40 cellular contexts compared by ENCODE assay signal in genomic region chr18:23776306-23776705, GRCh38.
"Had no signal": no experiment of that assay in that cellular context is flagged by ENCODE, and none has a peak within 500 bp of the region (broad histone marks: within the 10 kb centered on the region; RNA-seq: fewer than 3 reads in every experiment).

No MANE protein-coding gene starts in this region.

- H3K9me3 Mint-ChIP-seq: activated B cell treated with CpG ODN at 0.5 μM for 24 hours; activated CD4-positive, alpha-beta memory T cell treated with anti-CD3 and anti-CD28 coated beads, Interleukin-2, amount 10 ng/mL, durations not matched to agents 7 days and 5 days; activated naive CD8-positive, alpha-beta T cell treated with anti-CD3 and anti-CD28 coated beads for 36 hours; activated T-cell treated with anti-CD3 and anti-CD28 coated beads, Interleukin-2, amount 50 U/mL, for 72 hours; activated T-helper 17 cell treated with anti-CD3 and anti-CD28 coated beads, Interleukin-2, amount 50 U/mL, for 72 hours; central memory CD8-positive, alpha-beta T cell had no signal

- H3K27ac ChIP-seq: brain microvascular endothelial cell, cardiac muscle cell, KMS-11, Peyer's patch, SJSA1, VCaP had no signal

- H3K27me3 Mint-ChIP-seq: central memory CD8-positive, alpha-beta T cell had no signal

- H3K4me3 Mint-ChIP-seq: activated B cell treated with CpG ODN at 0.5 μM for 24 hours; activated CD4-positive, alpha-beta memory T cell treated with anti-CD3 and anti-CD28 coated beads, Interleukin-2, amount 10 ng/mL, durations not matched to agents 7 days and 5 days; activated CD8-positive, alpha-beta memory T cell treated with anti-CD3 and anti-CD28 coated beads, Interleukin-2, amount 10 ng/mL, durations not matched to agents 7 days and 5 days; activated naive CD8-positive, alpha-beta T cell treated with anti-CD3 and anti-CD28 coated beads for 36 hours; activated T-cell treated with anti-CD3 and anti-CD28 coated beads, Interleukin-2, amount 50 U/mL, for 72 hours; activated T-helper 17 cell treated with anti-CD3 and anti-CD28 coated beads, Interleukin-2, amount 50 U/mL, for 72 hours; central memory CD8-positive, alpha-beta T cell had no signal

- ATAC-seq: activated CD8-positive, alpha-beta memory T cell treated with anti-CD3 and anti-CD28 coated beads, Interleukin-2, amount 10 ng/mL, durations not matched to agents 7 days and 5 days; activated T-cell treated with anti-CD3 and anti-CD28 coated beads, Interleukin-2, amount 50 U/mL, for 72 hours; activated T-helper 17 cell treated with anti-CD3 and anti-CD28 coated beads, Interleukin-2, amount 50 U/mL, for 72 hours; PC-3; SK-N-SH treated with all-trans-retinoic acid at 6 μM for 48 hours had no signal

- H3K4me1 ChIP-seq: Peyer's patch, SJSA1 had no signal

- H3K4me1 Mint-ChIP-seq: activated B cell treated with CpG ODN at 0.5 μM for 24 hours; activated CD4-positive, alpha-beta memory T cell treated with anti-CD3 and anti-CD28 coated beads, Interleukin-2, amount 10 ng/mL, durations not matched to agents 7 days and 5 days; activated CD8-positive, alpha-beta memory T cell treated with anti-CD3 and anti-CD28 coated beads, Interleukin-2, amount 10 ng/mL, durations not matched to agents 7 days and 5 days; activated naive CD8-positive, alpha-beta T cell treated with anti-CD3 and anti-CD28 coated beads for 36 hours; activated T-helper 17 cell treated with anti-CD3 and anti-CD28 coated beads, Interleukin-2, amount 50 U/mL, for 72 hours; central memory CD8-positive, alpha-beta T cell had no signal

- H3K9me3 ChIP-seq: Peyer's patch, SJSA1 had no signal

- H3K9ac ChIP-seq: KMS-11 had no signal

- H3K4me3 ChIP-seq: cardiac muscle cell, Peyer's patch, SJSA1 had no signal

- H3K36me3 ChIP-seq: brain microvascular endothelial cell, cardiac muscle cell, SJSA1 had no signal

- H3K36me3 Mint-ChIP-seq: activated CD8-positive, alpha-beta memory T cell treated with anti-CD3 and anti-CD28 coated beads, Interleukin-2, amount 10 ng/mL, durations not matched to agents 7 days and 5 days; activated naive CD8-positive, alpha-beta T cell treated with anti-CD3 and anti-CD28 coated beads for 36 hours had no signal

- DNase-seq: activated B cell treated with CpG ODN at 0.5 μM for 24 hours; activated CD4-positive, alpha-beta memory T cell treated with anti-CD3 and anti-CD28 coated beads, Interleukin-2, amount 10 ng/mL, durations not matched to agents 7 days and 5 days; activated CD4-positive, alpha-beta T cell treated with anti-CD3 and anti-CD28 coated beads for 4 hours; activated CD4-positive, CD25-positive, alpha-beta regulatory T cell treated with anti-CD3 and anti-CD28 coated beads, Interleukin-2, amount 50 U/mL, for 72 hours; activated CD8-positive, alpha-beta memory T cell treated with anti-CD3 and anti-CD28 coated beads for 24 hours; activated CD8-positive, alpha-beta memory T cell treated with anti-CD3 and anti-CD28 coated beads, Interleukin-2, amount 10 ng/mL, durations not matched to agents 7 days and 5 days; activated CD8-positive, alpha-beta memory T cell treated with anti-CD3 and anti-CD28 coated beads, Interleukin-2, amount 50 U/mL, for 48 hours; activated effector memory CD4-positive, alpha-beta T cell treated with anti-CD3 and anti-CD28 coated beads, Interleukin-2, amount 50 U/mL, for 16 hours; activated naive CD4-positive, alpha-beta T cell; activated naive CD4-positive, alpha-beta T cell treated with anti-CD3 and anti-CD28 coated beads, Interleukin-2, amount 50 U/mL, for 16 hours; activated naive CD8-positive, alpha-beta T cell treated with anti-CD3 and anti-CD28 coated beads for 36 hours; activated T-cell treated with anti-CD3 and anti-CD28 coated beads, Interleukin-2, amount 50 U/mL, for 1 hour; activated T-cell treated with anti-CD3 and anti-CD28 coated beads, Interleukin-2, amount 50 U/mL, for 72 hours; amniotic stem cell; aorta; brain microvascular endothelial cell; NCI-H1092 treated with DMSO at 0.1 percent for 48 hours; NCI-H1417; NCI-H1694; NCI-H1930; NCI-H2081 treated with DMSO at 0.1 percent for 48 hours; NCI-H2171; NCI-H510A; NCI-H526; NCI-H748 treated with DMSO at 0.1 percent for 48 hours; NK-92 treated with Interleukin-12 subunit alpha and Interleukin-12 subunit beta, amount 100 ng/mL, for 24 hours; PC-3; Peyer's patch; RPMI8226; SHP77 treated with DMSO at 0.1 percent for 48 hours; T-helper 1 cell; T-helper 2 cell; T-helper 9 cell had no signal

- H3K4me2 ChIP-seq: KMS-11 had no signal

- H3K27ac Mint-ChIP-seq: activated B cell treated with CpG ODN at 0.5 μM for 24 hours; activated CD4-positive, alpha-beta memory T cell treated with anti-CD3 and anti-CD28 coated beads, Interleukin-2, amount 10 ng/mL, durations not matched to agents 7 days and 5 days; activated CD8-positive, alpha-beta memory T cell treated with anti-CD3 and anti-CD28 coated beads, Interleukin-2, amount 10 ng/mL, durations not matched to agents 7 days and 5 days; activated naive CD8-positive, alpha-beta T cell treated with anti-CD3 and anti-CD28 coated beads for 36 hours; activated T-cell treated with anti-CD3 and anti-CD28 coated beads, Interleukin-2, amount 50 U/mL, for 72 hours; activated T-helper 17 cell treated with anti-CD3 and anti-CD28 coated beads, Interleukin-2, amount 50 U/mL, for 72 hours had no signal

- H3K27me3 ChIP-seq: brain microvascular endothelial cell, cardiac muscle cell, Peyer's patch had no signal
